Comparison of ENCODE assay signal across 27 cellular contexts in genomic region chr6:84424956-84425355, GRCh38.
"Had no signal": no experiment of that assay in that cellular context is flagged by ENCODE, and none has a peak within 500 bp of the region (broad histone marks: within the 10 kb centered on the region; RNA-seq: fewer than 3 reads in every experiment).

No MANE protein-coding gene starts in this region.

- FAIRE-seq: bronchial epithelial cell, frontal cortex had no signal

- H3K27me3 Mint-ChIP-seq: memory B cell had no signal

- H3K27ac Mint-ChIP-seq: activated CD4-positive, alpha-beta T cell treated with anti-CD3 and anti-CD28 coated beads for 36 hours; activated naive CD8-positive, alpha-beta T cell treated with anti-CD3 and anti-CD28 coated beads for 36 hours; activated T-helper 2 cell treated with anti-CD3 and anti-CD28 coated beads, Interferon-gamma antibody, Interleukin-2, Interleukin-4, amounts not matched to agents 10 μg/mL and 5 μg/mL and 100 μg/mL, durations not matched to agents 14 hours and 24 hours and 36 hours; memory B cell; stimulated activated naive B cell treated with anti-CD40 and anti-IgM and Interleukin-4, amounts not matched to agents 10 μg/mL and 1 μg/mL and 100 μg/mL, for 72 hours; T-helper 1 cell treated with Interleukin-12 subunit alpha and Interleukin-12 subunit beta and Interleukin-4 antibody, amounts not matched to agents 30 μg/mL and 1 μg/mL, for 36 hours; WTC11 had no signal

- ATAC-seq: activated CD4-positive, alpha-beta T cell treated with anti-CD3 and anti-CD28 coated beads for 36 hours; activated T-cell treated with anti-CD3 and anti-CD28 coated beads, Interleukin-2, amount 50 U/mL, for 4 hours; left colon; sciatic nerve; stimulated activated naive B cell treated with anti-CD40 and anti-IgM and Interleukin-4, amounts not matched to agents 10 μg/mL and 1 μg/mL and 100 μg/mL, for 72 hours; upper lobe of right lung had no signal

- H3K4me1 Mint-ChIP-seq: activated CD4-positive, alpha-beta T cell treated with anti-CD3 and anti-CD28 coated beads for 36 hours; activated naive CD8-positive, alpha-beta T cell treated with anti-CD3 and anti-CD28 coated beads for 36 hours; memory B cell; stimulated activated naive B cell treated with anti-CD40 and anti-IgM and Interleukin-4, amounts not matched to agents 10 μg/mL and 1 μg/mL and 100 μg/mL, for 72 hours had no signal

- H3K4me2 ChIP-seq: smooth muscle cell had no signal

- H3K36me3 ChIP-seq: colonic mucosa, esophagus muscularis mucosa, upper lobe of right lung had no signal

- H3K36me3 Mint-ChIP-seq: activated naive CD8-positive, alpha-beta T cell treated with anti-CD3 and anti-CD28 coated beads for 36 hours; memory B cell; stimulated activated naive B cell treated with anti-CD40 and anti-IgM and Interleukin-4, amounts not matched to agents 10 μg/mL and 1 μg/mL and 100 μg/mL, for 72 hours; WTC11 had no signal

- DNase-seq: activated CD4-positive, alpha-beta T cell treated with anti-CD3 and anti-CD28 coated beads for 36 hours; activated CD4-positive, alpha-beta T cell treated with anti-CD3 and anti-CD28 coated beads, Interleukin-2, amount 50 U/mL, for 48 hours; activated CD8-positive, alpha-beta memory T cell treated with anti-CD3 and anti-CD28 coated beads, Interleukin-2, amount 50 U/mL, for 48 hours; activated naive CD4-positive, alpha-beta T cell treated with Interleukin-2 at 50 U/mL for 16 hours; activated naive CD8-positive, alpha-beta T cell treated with anti-CD3 and anti-CD28 coated beads for 36 hours; activated T-cell treated with anti-CD3 and anti-CD28 coated beads, Interleukin-2, amount 50 U/mL, for 4 hours; colonic mucosa; hippocampal formation; islet precursor cell; left colon; occipital lobe; posterior cingulate gyrus; stimulated activated CD4-positive, alpha-beta T cell treated with anti-CD3 and anti-CD28 coated beads, Interleukin-15, amount 100 ng/mL, for 24 hours; stimulated activated CD8-positive, alpha-beta memory T cell treated with anti-CD3 and anti-CD28 coated beads, Interleukin-4, amount 100 ng/mL, for 48 hours; stimulated activated naive B cell treated with anti-CD40 and anti-IgM and Interleukin-4, amounts not matched to agents 10 μg/mL and 1 μg/mL and 100 μg/mL, for 72 hours; T1000; testis; upper lobe of right lung had no signal

- H3K4me3 Mint-ChIP-seq: activated CD4-positive, alpha-beta T cell treated with anti-CD3 and anti-CD28 coated beads for 36 hours; activated naive CD8-positive, alpha-beta T cell treated with anti-CD3 and anti-CD28 coated beads for 36 hours; activated T-cell treated with anti-CD3 and anti-CD28 coated beads, Interleukin-2, amount 50 U/mL, for 4 hours; memory B cell; stimulated activated naive B cell treated with anti-CD40 and anti-IgM and Interleukin-4, amounts not matched to agents 10 μg/mL and 1 μg/mL and 100 μg/mL, for 72 hours; T-helper 1 cell treated with Interleukin-12 subunit alpha and Interleukin-12 subunit beta and Interleukin-4 antibody, amounts not matched to agents 30 μg/mL and 1 μg/mL, for 36 hours; WTC11 had no signal

- H3K9me3 ChIP-seq: colonic mucosa, esophagus muscularis mucosa, testis, upper lobe of right lung had no signal

- H3K27me3 ChIP-seq: colonic mucosa, testis had no signal

- H3K9me3 Mint-ChIP-seq: activated naive CD8-positive, alpha-beta T cell treated with anti-CD3 and anti-CD28 coated beads for 36 hours; activated T-helper 2 cell treated with anti-CD3 and anti-CD28 coated beads, Interferon-gamma antibody, Interleukin-2, Interleukin-4, amounts not matched to agents 10 μg/mL and 5 μg/mL and 100 μg/mL, durations not matched to agents 14 hours and 24 hours and 36 hours; memory B cell; T-helper 1 cell treated with Interleukin-12 subunit alpha and Interleukin-12 subunit beta and Interleukin-4 antibody, amounts not matched to agents 30 μg/mL and 1 μg/mL, for 36 hours; WTC11 had no signal

- H3K4me3 ChIP-seq: colonic mucosa, esophagus muscularis mucosa, smooth muscle cell, testis, upper lobe of right lung had no signal

- H3K27ac ChIP-seq: colonic mucosa, esophagus muscularis mucosa, testis, upper lobe of right lung had no signal

- H3K4me1 ChIP-seq: colonic mucosa, testis, upper lobe of right lung had no signal
